ENCODE assay signal across 12 cellular contexts in the genomic region with DNA sequence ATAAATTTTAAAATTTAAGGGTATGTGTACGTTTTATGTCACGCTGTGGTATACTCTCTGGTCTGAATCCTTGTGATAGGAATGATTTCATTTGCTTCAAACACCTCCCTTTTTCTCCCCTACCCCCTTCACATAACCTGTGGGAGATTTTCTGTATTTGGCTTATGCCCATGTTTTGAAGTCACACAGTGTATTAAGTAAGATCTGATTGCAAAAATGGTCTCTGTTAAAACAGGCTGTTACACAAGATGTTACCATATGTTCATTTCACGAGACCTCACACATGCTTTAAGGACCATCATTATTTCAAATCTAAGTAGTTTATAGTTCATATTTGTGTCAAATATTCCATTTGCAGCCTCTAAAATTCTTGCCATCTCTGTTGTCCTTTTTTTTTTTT.
DNase-seq lines count a peak whose midpoint lies in the region; ATAC-seq and TF ChIP-seq lines count a peak whose summit lies in the region.
"Had no signal": no experiment of that assay in that cellular context is flagged by ENCODE, and none has a peak within 500 bp of the region (broad histone marks: within the 10 kb centered on the region; RNA-seq: fewer than 3 reads in every experiment).

No MANE protein-coding gene starts in this region.

- H3K4me1 Mint-ChIP-seq in stimulated activated naive CD8-positive, alpha-beta T cell treated with anti-CD3 and anti-CD28 coated beads, Interleukin-15, Interleukin-2, amounts not matched to agents 100 ng/mL and 50 ng/mL, for 24 hours (ENCODE audit: low read depth), result peaks cover 100% of the 10 kb centered on the region

- ATAC-seq in stimulated activated naive CD8-positive, alpha-beta T cell treated with anti-CD3 and anti-CD28 coated beads, Interleukin-15, Interleukin-2, amounts not matched to agents 100 U/mL and 50 U/mL, for 24 hours, result no peak
- no peak for ATAC-seq in GM19023 (IDR thresholded peaks at IDR 0.05; ENCODE audit: unreplicated experiment)

- H3K27me3 Mint-ChIP-seq in stimulated activated naive CD8-positive, alpha-beta T cell treated with anti-CD3 and anti-CD28 coated beads, Interleukin-15, Interleukin-2, amounts not matched to agents 100 ng/mL and 50 ng/mL, for 24 hours, result no peaks in the 10 kb centered on the region

- H3K9me3 Mint-ChIP-seq in stimulated activated naive CD8-positive, alpha-beta T cell treated with anti-CD3 and anti-CD28 coated beads, Interleukin-15, Interleukin-2, amounts not matched to agents 100 ng/mL and 50 ng/mL, for 24 hours, result no peaks in the 10 kb centered on the region

- H3K4me3 Mint-ChIP-seq in stimulated activated naive CD8-positive, alpha-beta T cell treated with anti-CD3 and anti-CD28 coated beads, Interleukin-15, Interleukin-2, amounts not matched to agents 100 ng/mL and 50 ng/mL, for 24 hours, result peak overlapping the region; percentile 76

- H3K4me3 ChIP-seq in SK-N-MC (0 out of 2 replicates have a peak overlapping the region, but pooled peaks have one; percentile 21), fibroblast of mammary gland (ENCODE audit: control insufficient read depth, low read depth, low read length) (no peak overlapping the region)
- H3K4me3 ChIP-seq: prostate gland had no signal

- peak overlapping the region; percentile 68 for H3K27ac ChIP-seq in SK-N-MC
- H3K27ac ChIP-seq: prostate gland had no signal

- H3K36me3 Mint-ChIP-seq in stimulated activated naive CD8-positive, alpha-beta T cell treated with anti-CD3 and anti-CD28 coated beads, Interleukin-15, Interleukin-2, amounts not matched to agents 100 ng/mL and 50 ng/mL, for 24 hours (ENCODE audit: low read depth), result peaks cover 37% of the 10 kb centered on the region

- peak overlapping the region; percentile 97 for H3K27ac Mint-ChIP-seq in stimulated activated naive CD8-positive, alpha-beta T cell treated with anti-CD3 and anti-CD28 coated beads, Interleukin-15, Interleukin-2, amounts not matched to agents 100 ng/mL and 50 ng/mL, for 24 hours

- no peak for TF ChIP-seq CTCF in fibroblast of mammary gland (conservative IDR thresholded peaks at IDR 0.05; ENCODE audit: control insufficient read depth, insufficient read depth, low read depth, low read length)

- peak overlapping the region; percentile 12 for H3K9ac ChIP-seq in SK-N-MC (ENCODE audit: insufficient read length)
- H3K9ac ChIP-seq: SK-N-SH had no signal

- DNase-seq in stimulated activated naive CD8-positive, alpha-beta T cell treated with anti-CD3 and anti-CD28 coated beads, Interleukin-15, Interleukin-2, amounts not matched to agents 100 U/mL and 50 U/mL, for 24 hours, result no peak
- DNase-seq in SK-N-MC (ENCODE audit: low read depth, low spot score) (no peak), fibroblast of mammary gland (ENCODE audit: low read depth) (peak; percentile 67), DMS153 treated with DMSO at 0.1 percent for 48 hours (lab: John Stamatoyannopoulos, UW; ENCODE audit: unreplicated experiment) (no peak)
- DNase-seq in stimulated activated CD4-positive, alpha-beta T cell treated with anti-CD3 and anti-CD28 coated beads, Interleukin-2, amount 100 ng/mL, for 48 hours, result no peak
- no peak for DNase-seq in activated CD4-positive, alpha-beta T cell treated with anti-CD3 and anti-CD28 coated beads for 48 hours
- DNase-seq: activated effector memory CD4-positive, alpha-beta T cell treated with Interleukin-2 at 50 U/mL for 16 hours; NCI-H2081; SK-N-SH had no signal

- H3K36me3 ChIP-seq in SK-N-MC (ENCODE audit: insufficient read depth, low read length), result no peaks in the 10 kb centered on the region
- H3K36me3 ChIP-seq: prostate gland had no signal

- H3K9me3 ChIP-seq in SK-N-MC (ENCODE audit: low read depth, low read length), result no peaks in the 10 kb centered on the region
- H3K9me3 ChIP-seq: prostate gland, SK-N-SH had no signal
